ENCODE assay signal across 31 cellular contexts in the genomic region with DNA sequence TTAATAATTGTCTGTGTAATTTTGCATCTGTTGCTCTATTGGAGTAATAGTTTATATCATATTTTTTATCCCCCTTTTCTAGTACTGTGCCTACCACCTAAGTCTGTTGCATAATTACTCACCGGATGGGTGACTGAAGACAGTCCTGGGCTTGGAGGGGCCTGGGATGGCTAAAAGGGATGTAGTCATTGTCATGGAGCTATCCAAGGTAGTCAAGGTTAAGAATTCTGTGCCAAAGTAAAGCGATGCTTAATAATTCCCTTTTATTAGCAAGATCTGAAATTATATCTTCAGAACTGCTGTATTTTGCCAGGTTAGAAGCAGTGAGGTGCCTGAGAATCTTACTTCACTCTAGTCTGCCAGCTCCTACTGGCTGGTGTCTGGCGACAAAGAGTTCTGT.
"Had no signal": no experiment of that assay in that cellular context is flagged by ENCODE, and none has a peak within 500 bp of the region (broad histone marks: within the 10 kb centered on the region; RNA-seq: fewer than 3 reads in every experiment).

No MANE protein-coding gene starts in this region.

- ATAC-seq: activated CD4-positive, CD25-positive, alpha-beta regulatory T cell treated with anti-CD3 and anti-CD28 coated beads, Interleukin-2, amount 50 U/mL, for 24 hours; esophagus mucosa; heart left ventricle; naive thymus-derived CD4-positive, alpha-beta T cell; right cardiac atrium; stimulated activated naive CD8-positive, alpha-beta T cell treated with anti-CD3 and anti-CD28 coated beads, Interleukin-15, Interleukin-2, amounts not matched to agents 100 U/mL and 50 U/mL, for 24 hours; T-cell had no signal

- H3K9me3 ChIP-seq: adrenal gland, ascending aorta, heart left ventricle, spleen, thoracic aorta, uterus had no signal

- H3K4me1 Mint-ChIP-seq: activated naive CD4-positive, alpha-beta T cell treated with anti-CD3 and anti-CD28 coated beads, Interleukin-2, amount 50 U/mL, for 24 hours; immature natural killer cell; memory B cell; T-cell had no signal

- H3K36me3 Mint-ChIP-seq: activated naive CD4-positive, alpha-beta T cell treated with anti-CD3 and anti-CD28 coated beads, Interleukin-2, amount 50 U/mL, for 24 hours had no signal

- H3K36me3 ChIP-seq: uterus had no signal

- H3K27ac ChIP-seq: adrenal gland, ascending aorta, heart left ventricle, spleen, thoracic aorta, uterus had no signal

- H3K4me1 ChIP-seq: ascending aorta, uterus had no signal

- H3K27me3 Mint-ChIP-seq: activated naive CD4-positive, alpha-beta T cell treated with anti-CD3 and anti-CD28 coated beads, Interleukin-2, amount 50 U/mL, for 24 hours; brain; effector memory CD8-positive, alpha-beta T cell; memory B cell; naive thymus-derived CD4-positive, alpha-beta T cell; T-cell; type B pancreatic cell had no signal

- DNase-seq: activated CD4-positive, alpha-beta T cell treated with anti-CD3 and anti-CD28 coated beads for 48 hours; activated CD4-positive, alpha-beta T cell treated with anti-CD3 and anti-CD28 coated beads, Interleukin-2, amount 50 U/mL, for 48 hours; activated CD8-positive, alpha-beta memory T cell treated with anti-CD3 and anti-CD28 coated beads for 24 hours; activated gamma-delta T cell treated with Interleukin-2 at 50 U/mL for 16 hours; adrenal gland; cortex of kidney; effector memory CD8-positive, alpha-beta T cell; foreskin fibroblast; heart left ventricle; hypothalamus; immature natural killer cell; kidney; left colon; midbrain; naive thymus-derived CD4-positive, alpha-beta T cell; posterior cingulate gyrus; right cardiac atrium; spleen; stimulated activated naive CD8-positive, alpha-beta T cell treated with anti-CD3 and anti-CD28 coated beads, Interleukin-15, Interleukin-2, amounts not matched to agents 100 U/mL and 50 U/mL, for 24 hours; T-cell; uterus had no signal

- H3K27me3 ChIP-seq: adrenal gland, ascending aorta, cardiac muscle cell, heart left ventricle, spleen, uterus had no signal

- H3K27ac Mint-ChIP-seq: activated naive CD4-positive, alpha-beta T cell treated with anti-CD3 and anti-CD28 coated beads, Interleukin-2, amount 50 U/mL, for 24 hours; T-helper 2 cell treated with Interferon-gamma antibody and Interleukin-4, amounts not matched to agents 5 μg/mL and 100 μg/mL, for 36 hours; type B pancreatic cell had no signal

- FAIRE-seq: kidney had no signal

- H3K9me3 Mint-ChIP-seq: activated naive CD4-positive, alpha-beta T cell treated with anti-CD3 and anti-CD28 coated beads, Interleukin-2, amount 50 U/mL, for 24 hours; brain; effector memory CD8-positive, alpha-beta T cell; immature natural killer cell; memory B cell; naive thymus-derived CD4-positive, alpha-beta T cell; T-cell; T-helper 2 cell treated with Interferon-gamma antibody and Interleukin-4, amounts not matched to agents 5 μg/mL and 100 μg/mL, for 36 hours; type B pancreatic cell had no signal

- H3K4me3 ChIP-seq: adrenal gland, ascending aorta, cardiac muscle cell, heart left ventricle, spleen, thoracic aorta, uterus had no signal

- H3K4me3 Mint-ChIP-seq: activated naive CD4-positive, alpha-beta T cell treated with anti-CD3 and anti-CD28 coated beads, Interleukin-2, amount 50 U/mL, for 24 hours; brain; effector memory CD8-positive, alpha-beta T cell; immature natural killer cell; memory B cell; naive thymus-derived CD4-positive, alpha-beta T cell; T-cell; T-helper 2 cell treated with Interferon-gamma antibody and Interleukin-4, amounts not matched to agents 5 μg/mL and 100 μg/mL, for 36 hours; type B pancreatic cell had no signal
